ENCODE assay signal across 11 cellular contexts in genomic region chr11:78562398-78562797, GRCh38. TPM values are rescaled to one million over a fixed set of nuclear protein-coding genes. Genes with fewer than 3 reads are reported as not detected.
DNase-seq lines count a peak whose midpoint lies in the region; ATAC-seq and TF ChIP-seq lines count a peak whose summit lies in the region.
"Had no signal": no experiment of that assay in that cellular context is flagged by ENCODE, and none has a peak within 500 bp of the region (broad histone marks: within the 10 kb centered on the region; RNA-seq: fewer than 3 reads in every experiment).

No MANE protein-coding gene starts in this region.

- H4K91ac ChIP-seq in H9 (ENCODE audit: insufficient read length, low read depth, low read length): no peak overlapping the region

- H3K9ac ChIP-seq in H9 (ENCODE audit: extremely low read depth, insufficient read length, low read length): no peak overlapping the region

- H3K9me3 Mint-ChIP-seq in H9: no peaks in the 10 kb centered on the region
- no peaks in the 10 kb centered on the region for H3K9me3 Mint-ChIP-seq in mesothelial cell of epicardium

- H3K36me3 Mint-ChIP-seq in H9 (ENCODE audit: insufficient read depth in 1 of 3, low read depth in 3 of 3) (peaks cover 12 to 39% (median 35%) of the 10 kb centered on the region in 3 experiments; a peak in 6 of 7 replicates), mesothelial cell of epicardium (peaks cover 19% of the 10 kb centered on the region)

- no peak overlapping the region for H3K56ac ChIP-seq in H9 (ENCODE audit: insufficient read length, low read depth, low read length)

- ATAC-seq in GM21619 (IDR thresholded peaks at IDR 0.05; ENCODE audit: unreplicated experiment): no peak

- no peak overlapping the region for H2BK20ac ChIP-seq in H9 (ENCODE audit: low read depth, low read length, poor library complexity, severe bottlenecking)

- no peak overlapping the region for H4K8ac ChIP-seq in H9 (replicated peaks; ENCODE audit: insufficient read length, low read depth, low read length)

- H2BK15ac ChIP-seq in H9 (ENCODE audit: low read depth, low read length): no peak overlapping the region

- H3K27me3 Mint-ChIP-seq in H9 (ENCODE audit: low read depth) (no peaks in the 10 kb centered on the region), mesothelial cell of epicardium (ENCODE audit: low read depth) (no peaks in the 10 kb centered on the region)

- no peak overlapping the region for H2AK5ac ChIP-seq in H9 (ENCODE audit: insufficient read length, low read length)

- no peaks in the 10 kb centered on the region for H3K27me3 ChIP-seq in ACC112 (ENCODE audit: insufficient read depth, low read length)
- H3K27me3 ChIP-seq in H9 (ENCODE audit: insufficient read depth, low read length): no peaks in the 10 kb centered on the region

- no peak overlapping the region for H2BK12ac ChIP-seq in H9 (ENCODE audit: insufficient read length, low read depth, low read length)

- H3K9me3 ChIP-seq in H9 (ENCODE audit: control insufficient read depth, low read depth, low read length): no peaks in the 10 kb centered on the region

- peaks cover 46% of the 10 kb centered on the region for H3K4me1 ChIP-seq in ACC112 (ENCODE audit: control insufficient read depth, insufficient read depth, low read length, unreplicated experiment)
- 0 out of 2 replicates have a peak, but pooled peaks cover under 1% of the 10 kb centered on the region for H3K4me1 ChIP-seq in H9 (ENCODE audit: insufficient read depth, low read length)

- H3K27ac ChIP-seq in ACC112 (ENCODE audit: low read depth, low read length) (peak overlapping the region; percentile 79), H9 (ENCODE audit: insufficient read length, low read depth, low read length) (no peak overlapping the region)

- H3K4me3 Mint-ChIP-seq in H9 (no peak overlapping the region), mesothelial cell of epicardium (no peak overlapping the region)

- H3K4me1 Mint-ChIP-seq in H9: peaks cover 24 to 28% of the 10 kb centered on the region in 2 experiments
- H3K4me1 Mint-ChIP-seq in mesothelial cell of epicardium: peaks cover 28% of the 10 kb centered on the region

- no peak overlapping the region for H3T11ph ChIP-seq in H9 (ENCODE audit: low read length)

- H3K79me2 ChIP-seq in ACC112 (ENCODE audit: control insufficient read depth, insufficient read depth, low read length, unreplicated experiment) (peaks cover 22% of the 10 kb centered on the region), H9 (ENCODE audit: insufficient read depth, low read length) (peaks cover 6% of the 10 kb centered on the region; the same call in 1 of the 2 replicates)

- no peak overlapping the region for H2BK5ac ChIP-seq in H9 (ENCODE audit: insufficient read length, low read length)

- peak overlapping the region; percentile 55 for H2AFZ ChIP-seq in ACC112 (ENCODE audit: low read length, unreplicated experiment)
- H2AFZ ChIP-seq in H9 (ENCODE audit: low read length): no peak overlapping the region

- no CpG with 5 or more reads among the region's 3 CpGs for WGBS in H9 (ENCODE audit: extremely low coverage, insufficient read length, low lambda C conversion rate)

- H3K79me1 ChIP-seq in H9 (ENCODE audit: insufficient read depth, low read depth, low read length, poor library complexity, severe bottlenecking): peaks cover 8% of the 10 kb centered on the region

- no peak overlapping the region for H3K14ac ChIP-seq in H9 (ENCODE audit: insufficient read depth, low read length)

- no peaks in the 10 kb centered on the region for H3K23me2 ChIP-seq in H9 (ENCODE audit: insufficient read length, low read depth, low read length, poor library complexity, severe bottlenecking)

- no peak overlapping the region for H2BK120ac ChIP-seq in H9 (ENCODE audit: low read depth, low read length, poor library complexity, severe bottlenecking)

- TF ChIP-seq CTCF in H9 (conservative IDR thresholded peaks at IDR 0.05) (no peak), mesothelial cell of epicardium (IDR thresholded peaks at IDR 0.05; ENCODE audit: unreplicated experiment) (no peak)

- no peak overlapping the region for H3K23ac ChIP-seq in H9 (ENCODE audit: insufficient read length, low read depth, low read length)

- H3K4ac ChIP-seq in H9 (ENCODE audit: low read depth, low read length): no peak overlapping the region

- no peak overlapping the region for H3K18ac ChIP-seq in H9 (ENCODE audit: insufficient read length, low read depth, low read length)

- DNase-seq in H9 (no peak), astrocyte of the hippocampus (ENCODE audit: low read depth, low spot score) (peak; percentile 65), mesothelial cell of epicardium (ENCODE audit: low spot score in 2 of 2, unreplicated experiment in 2 of 2) (no peak), NK-92 (lab: John Stamatoyannopoulos, UW; ENCODE audit: unreplicated experiment) (no peak), NCI-H774 (lab: John Stamatoyannopoulos, UW) (no peak)
- no peak for DNase-seq in stimulated activated CD4-positive, alpha-beta T cell treated with anti-CD3 and anti-CD28 coated beads, Interleukin-4, amount 100 ng/mL, for 1 hour
- DNase-seq: activated effector memory CD4-positive, alpha-beta T cell treated with Interleukin-2 at 50 U/mL for 16 hours; hypothalamus; Kasumi-1 had no signal

- peak overlapping the region; percentile 56 for H3K4me3 ChIP-seq in ACC112 (ENCODE audit: low read depth, low read length)

- no peak overlapping the region for H4K5ac ChIP-seq in H9 (ENCODE audit: insufficient read length, low read depth, low read length)

- no peaks in the 10 kb centered on the region for H4K20me1 ChIP-seq in H9 (ENCODE audit: control insufficient read depth, insufficient read depth, insufficient read length)

- H3K36me3 ChIP-seq in ACC112 (ENCODE audit: insufficient read depth, low read length): peaks cover 17% of the 10 kb centered on the region; the same call in 1 of the 2 replicates

- no peak overlapping the region for H3K4me2 ChIP-seq in H9 (ENCODE audit: insufficient read depth, insufficient read length, low read length)

- H3K27ac Mint-ChIP-seq in H9: peak overlapping the region; percentile 65 to 83 (median 76); a peak in 5 of 7 replicates
- peak overlapping the region; percentile 85 for H3K27ac Mint-ChIP-seq in mesothelial cell of epicardium

RNA-seq across cellular contexts. Expression of gene NARS2, which starts 12.3 kb away (rescaled TPM):
- total RNA-seq in H9 (2021) (28.8 and 29.7 TPM in 2 replicates), mesothelial cell of epicardium (20.9 to 23.5 TPM (median 23.1 TPM) in 3 replicates)
